9 cellular contexts compared by ENCODE assay signal in genomic region chr20:60210779-60211617, GRCh38.
DNase-seq lines count a peak whose midpoint lies in the region; ATAC-seq, FAIRE-seq and TF ChIP-seq lines count a peak whose summit lies in the region.
"Had no signal": no experiment of that assay in that cellular context is flagged by ENCODE, and none has a peak within 500 bp of the region (broad histone marks: within the 10 kb centered on the region; RNA-seq: fewer than 3 reads in every experiment).

No MANE protein-coding gene starts in this region.

- ATAC-seq in GM19395 (IDR thresholded peaks at IDR 0.05; ENCODE audit: unreplicated experiment) (peak; percentile 74), HG02678 (IDR thresholded peaks at IDR 0.05; ENCODE audit: unreplicated experiment) (no peak)

- peak; percentile 96 for TF ChIP-seq CTCF in CD14-positive monocyte (IDR thresholded peaks at IDR 0.05)
- peak; percentile 99 for TF ChIP-seq CTCF in VCaP (conservative IDR thresholded peaks at IDR 0.05)
- TF ChIP-seq CTCF in cardiac fibroblast (IDR thresholded peaks at IDR 0.05; ENCODE audit: low read depth, low read length) = peak; percentile 89
- peak; percentile 81 for TF ChIP-seq CTCF in kidney (IDR thresholded peaks at IDR 0.05; ENCODE audit: borderline replicate concordance, extremely low read depth, insufficient read depth)

- no peak for FAIRE-seq in kidney (lab: Jason Lieb, UNC)

- H3K4me3 Mint-ChIP-seq in CD14-positive monocyte = peak overlapping the region; percentile 39 to 73
- H3K4me3 Mint-ChIP-seq: IgD-negative memory B cell had no signal

- H3K9me3 Mint-ChIP-seq in CD14-positive monocyte = no peaks in the 10 kb centered on the region
- H3K9me3 Mint-ChIP-seq: IgD-negative memory B cell had no signal

- H3K36me3 ChIP-seq in kidney (ENCODE audit: control insufficient read depth in 1 of 2, insufficient read depth in 2 of 2, low read length in 2 of 2) = no peaks in the 10 kb centered on the region

- no peaks in the 10 kb centered on the region for H3K4me1 ChIP-seq in kidney (ENCODE audit: control insufficient read depth in 1 of 2, insufficient read depth in 1 of 2, low read depth in 1 of 2, low read length in 2 of 2)

- DNase-seq in CD14-positive monocyte (ENCODE audit: low spot score) (peak; percentile 68), NCI-H1105 (lab: John Stamatoyannopoulos, UW) (peak; percentile 41), cardiac fibroblast (ENCODE audit: low read depth in 2 of 2) (peak; percentile 34 to 70), kidney (peak; percentile 80)
- DNase-seq in stimulated activated CD4-positive, alpha-beta T cell treated with anti-CD3 and anti-CD28 coated beads, Interleukin-2, amount 100 ng/mL, for 24 hours = peak; percentile 60 to 75

- H3K27ac Mint-ChIP-seq in CD14-positive monocyte = peak overlapping the region in 2 of 7 donors; percentile 11 to 26
- H3K27ac Mint-ChIP-seq: IgD-negative memory B cell had no signal

- H3K4me3 ChIP-seq in cardiac fibroblast (replicated peaks in 1 of 2; ENCODE audit: low read depth in 2 of 2, low read length in 2 of 2) (no peak overlapping the region), kidney (ENCODE audit: low read length in 2 of 2) (no peak overlapping the region)

- peaks cover 2 to 11% (median 2%) of the 10 kb centered on the region in 3 donors for H3K27me3 Mint-ChIP-seq in CD14-positive monocyte (ENCODE audit: low read depth in 3 of 3)

- H3K9me3 ChIP-seq in kidney (ENCODE audit: control insufficient read depth in 1 of 2, low read length in 2 of 2) = no peaks in the 10 kb centered on the region

- peaks cover 17 to 19% of the 10 kb centered on the region in 2 donors for H3K36me3 Mint-ChIP-seq in CD14-positive monocyte
- H3K36me3 Mint-ChIP-seq: IgD-negative memory B cell had no signal

- H3K27ac ChIP-seq in VCaP = peak overlapping the region; percentile 36
- no peak overlapping the region for H3K27ac ChIP-seq in kidney (ENCODE audit: low read depth in 2 of 2, low read length in 2 of 2)

- H3K9ac ChIP-seq in kidney (ENCODE audit: low read length in 2 of 2) = no peak overlapping the region

- intact Hi-C loops in CD14-positive monocyte (cut with micrococcal nuclease) (loop anchor here (2.0 to 10.0 kb wide), 3 partner anchors 52 to 1054 kb away; no protein-coding TSS in a partner anchor), kidney (cut with DNase I) (no loop called here)

- peaks cover 17% of the 10 kb centered on the region for H3K4me1 Mint-ChIP-seq in CD14-positive monocyte
- H3K4me1 Mint-ChIP-seq: IgD-negative memory B cell had no signal
